ENCODE assay signal across 11 cellular contexts in the genomic region with DNA sequence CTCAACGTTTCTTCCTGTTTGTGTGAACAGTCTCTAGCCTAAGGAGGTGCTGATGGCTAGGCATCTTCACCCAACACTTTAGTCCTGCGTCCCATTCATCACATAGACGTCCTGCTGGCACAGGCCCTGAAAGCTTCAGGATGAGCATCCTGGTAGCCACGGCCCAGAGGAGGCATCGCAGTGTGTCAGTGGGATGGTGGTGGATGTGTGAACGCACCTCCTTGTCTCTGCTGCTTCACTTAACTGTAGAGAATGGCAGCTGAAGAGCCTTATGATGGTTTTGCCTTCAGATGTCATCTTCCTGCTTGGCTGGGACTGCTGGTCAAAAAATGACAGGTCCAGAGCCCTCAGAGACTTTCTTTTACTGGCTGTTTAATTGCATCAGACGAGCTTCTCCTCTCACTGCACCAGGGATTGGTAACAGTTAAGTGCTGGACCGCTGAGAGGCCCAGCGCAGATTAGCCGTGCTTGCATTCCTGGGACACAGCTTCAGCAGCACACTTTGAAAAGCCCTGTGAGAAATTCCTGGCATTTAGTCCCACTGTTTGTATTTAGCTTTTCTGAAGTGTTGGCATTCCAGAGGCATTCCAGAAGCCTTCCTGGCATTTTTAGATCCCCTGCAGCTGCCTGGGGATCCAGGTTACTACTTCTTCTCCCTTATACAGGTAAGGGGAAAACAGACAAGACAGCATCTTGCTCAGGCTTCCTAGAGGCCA.
DNase-seq lines count a peak whose midpoint lies in the region; TF ChIP-seq lines count a peak whose summit lies in the region.
"Had no signal": no experiment of that assay in that cellular context is flagged by ENCODE, and none has a peak within 500 bp of the region (broad histone marks: within the 10 kb centered on the region; RNA-seq: fewer than 3 reads in every experiment).

No MANE protein-coding gene starts in this region.

- no peak overlapping the region for H3K9ac ChIP-seq in fibroblast of lung (ENCODE audit: insufficient read depth, low read length)
- no peak overlapping the region for H3K9ac ChIP-seq in mesenchymal stem cell (ENCODE audit: low read length)

- H4K8ac ChIP-seq in mesenchymal stem cell (ENCODE audit: low read length) = peak overlapping the region; percentile 83

- peak overlapping the region in 1 of 2 experiments; percentile 19 for H3K14ac ChIP-seq in mesenchymal stem cell (ENCODE audit: low read length in 2 of 2)

- no peak for TF ChIP-seq CTCF in AG04449 (IDR thresholded peaks at IDR 0.05; ENCODE audit: insufficient read depth, low read length, missing control alignments)
- no peak for TF ChIP-seq CTCF in fibroblast of lung (conservative IDR thresholded peaks at IDR 0.05 in 1 of 2, IDR thresholded peaks at IDR 0.05 in 1 of 2; ENCODE audit: low read depth in 1 of 2, low read length in 2 of 2)

- no peak overlapping the region for H2AFZ ChIP-seq in fibroblast of lung (ENCODE audit: low read length)
- H2AFZ ChIP-seq in mesenchymal stem cell (ENCODE audit: low read depth, low read length) = no peak overlapping the region
- H2AFZ ChIP-seq: PC-9 had no signal

- H3K18ac ChIP-seq in mesenchymal stem cell (ENCODE audit: low read depth in 1 of 2, low read length in 2 of 2) = peak overlapping the region; percentile 76 to 82

- no peaks in the 10 kb centered on the region for H3K9me3 ChIP-seq in fibroblast of lung (ENCODE audit: control insufficient read depth, insufficient read depth, low read depth, low read length)
- H3K9me3 ChIP-seq in mesenchymal stem cell (ENCODE audit: control insufficient read depth, low read length) = no peaks in the 10 kb centered on the region

- H3K27ac ChIP-seq in fibroblast of lung (ENCODE audit: insufficient read depth, low read length) (no peak overlapping the region), mesenchymal stem cell (ENCODE audit: low read length, poor library complexity, severe bottlenecking) (peak overlapping the region; percentile 86)
- H3K27ac ChIP-seq: PC-9 had no signal

- peak overlapping the region; percentile 77 for H2AK5ac ChIP-seq in mesenchymal stem cell (ENCODE audit: low read length, severe bottlenecking)

- H4K20me1 ChIP-seq in fibroblast of lung (ENCODE audit: control insufficient read depth, extremely low read depth, insufficient read depth, low read length) = no peaks in the 10 kb centered on the region

- H3K27me3 ChIP-seq in fibroblast of lung (ENCODE audit: control insufficient read depth, insufficient read depth, low read length) (no peaks in the 10 kb centered on the region), mesenchymal stem cell (ENCODE audit: control insufficient read depth in 1 of 2, insufficient read depth in 1 of 2, low read length in 2 of 2) (no peaks in the 10 kb centered on the region)

- H3K4me1 ChIP-seq in fibroblast of lung (ENCODE audit: control insufficient read depth, extremely low read depth, insufficient read depth, low read length) (no peaks in the 10 kb centered on the region), mesenchymal stem cell (ENCODE audit: control insufficient read depth, insufficient read depth, low read depth, low read length) (peaks cover 32% of the 10 kb centered on the region)

- DNase-seq in AG04449 (ENCODE audit: low read depth, low spot score) (peak; percentile 73), HuH-7 (ENCODE audit: low spot score) (peak; percentile 14), fibroblast of lung (ENCODE audit: low read depth in 2 of 2) (peak; percentile 57 to 84), mesenchymal stem cell (peak; percentile 75), DMS53 (lab: John Stamatoyannopoulos, UW) (no peak), foreskin melanocyte (no peak), AML-193 (lab: John Stamatoyannopoulos, UW) (no peak)
- no peak for DNase-seq in stimulated activated naive CD4-positive, alpha-beta T cell (lab: John Stamatoyannopoulos, UW)
- DNase-seq: Karpas-422, left colon had no signal

- H3K36me3 ChIP-seq in fibroblast of lung (ENCODE audit: control insufficient read depth, insufficient read depth, low read length) = no peaks in the 10 kb centered on the region
- H3K36me3 ChIP-seq in mesenchymal stem cell (ENCODE audit: control insufficient read depth in 1 of 2, insufficient read depth in 2 of 2, low read depth in 1 of 2, low read length in 2 of 2) = no peaks in the 10 kb centered on the region

- H3K4me3 ChIP-seq in AG04449 (ENCODE audit: low read depth, low read length) (no peak overlapping the region), fibroblast of lung (replicated peaks in 1 of 4; ENCODE audit: control extremely low read depth in 1 of 4, insufficient read depth in 1 of 4, low read depth in 3 of 4, low read length in 4 of 4) (no peak overlapping the region), mesenchymal stem cell (ENCODE audit: insufficient read depth in 1 of 2, low read depth in 1 of 2, low read length in 2 of 2) (no peak overlapping the region)
- H3K4me3 ChIP-seq: PC-9 had no signal

- H2BK5ac ChIP-seq in mesenchymal stem cell (ENCODE audit: low read depth, low read length, poor library complexity, severe bottlenecking) = peak overlapping the region; percentile 4

- POLR2A ChIA-PET in AG04449 (lab: Yijun Ruan, JAX) = interaction anchor here (0.7 kb wide), 1 partner anchor 68 kb away, joined by 4 read pairs; no protein-coding TSS in a partner anchor

- H2BK12ac ChIP-seq in mesenchymal stem cell (ENCODE audit: low read length in 2 of 2) = peak overlapping the region in 1 of 2 experiments; percentile 95

- H3K79me2 ChIP-seq in fibroblast of lung (ENCODE audit: control insufficient read depth, insufficient read depth, low read length) = no peaks in the 10 kb centered on the region

- H3K4me2 ChIP-seq in fibroblast of lung (ENCODE audit: extremely low read depth, insufficient read depth, low read length) = no peak overlapping the region
- H3K4me2 ChIP-seq in mesenchymal stem cell (ENCODE audit: low read length, poor library complexity, severe bottlenecking) = peak overlapping the region; percentile 24
- H3K4me2 ChIP-seq: PC-9 had no signal

- peak overlapping the region; percentile 36 for H2BK120ac ChIP-seq in mesenchymal stem cell (ENCODE audit: low read depth, low read length)

- H4K91ac ChIP-seq in mesenchymal stem cell (ENCODE audit: low read length) = peak overlapping the region; percentile 75

- WGBS in mesenchymal stem cell = 46% methylated on average over 10 of the region's 10 CpGs

- no peak overlapping the region for H2BK15ac ChIP-seq in mesenchymal stem cell (ENCODE audit: low read depth, poor library complexity, severe bottlenecking)

- CTCF ChIA-PET in AG04449 (lab: Yijun Ruan, JAX) = interaction anchor here (0.7 to 2.0 kb wide), 8 partner anchors 10 to 172 kb away, joined by 3 to 9 read pairs (median 3); partner anchors contain the start of gene PLXNA1

- no peak overlapping the region for H3K23ac ChIP-seq in mesenchymal stem cell (ENCODE audit: low read length in 2 of 2)

- peak overlapping the region; percentile 3 to 24 for H3K4ac ChIP-seq in mesenchymal stem cell (ENCODE audit: low read depth in 1 of 2, low read length in 2 of 2)

- H3K79me1 ChIP-seq in mesenchymal stem cell (replicated peaks; ENCODE audit: low read length, poor library complexity, severe bottlenecking) = peaks cover 7% of the 10 kb centered on the region

Comparison
In these comparisons a context has a peak if more than half of its experiments do, and no peak if none do; other contexts are left out.
1. DNase-seq: peak in AG04449 (single experiment), HuH-7 (single experiment), fibroblast of lung (2 of 2) and mesenchymal stem cell (single experiment); none in DMS53 (single experiment), foreskin melanocyte (single experiment), AML-193 (0 of 2) and stimulated activated naive CD4-positive, alpha-beta T cell (0 of 6).